ENCODE assay signal across 31 cellular contexts in the genomic region with DNA sequence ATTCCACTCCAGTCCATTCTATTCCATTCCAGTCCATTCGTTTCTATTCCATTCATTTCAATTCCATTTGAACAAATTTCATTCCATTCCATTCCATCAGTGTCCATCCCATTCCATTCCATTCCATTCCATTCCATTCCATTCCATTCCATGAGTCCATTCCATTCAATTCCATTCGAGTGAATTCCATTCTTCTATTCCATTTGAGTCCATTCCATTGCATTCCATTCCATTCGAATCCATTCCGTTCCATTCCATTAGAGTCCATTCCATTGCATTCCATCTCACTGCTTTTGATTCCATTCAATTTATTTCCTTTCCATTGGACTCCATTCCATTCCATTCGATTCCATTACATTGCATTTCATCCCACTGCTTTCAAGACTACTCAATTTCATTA.
"Had no signal": no experiment of that assay in that cellular context is flagged by ENCODE, and none has a peak within 500 bp of the region (broad histone marks: within the 10 kb centered on the region; RNA-seq: fewer than 3 reads in every experiment).

No MANE protein-coding gene starts in this region.

- H3K27me3 Mint-ChIP-seq: progenitor cell of endocrine pancreas; stimulated activated memory B cell treated with anti-CD40 and anti-IgM and Interleukin-4, amounts not matched to agents 10 μg/mL and 1 μg/mL and 100 μg/mL, for 72 hours; stimulated activated naive CD8-positive, alpha-beta T cell treated with anti-CD3 and anti-CD28 coated beads, Interleukin-15, amount 100 ng/mL, for 72 hours; type B pancreatic cell had no signal

- ATAC-seq: natural killer cell; psoas muscle; right cardiac atrium; sciatic nerve; stimulated activated memory B cell treated with anti-CD40 and anti-IgM and Interleukin-4, amounts not matched to agents 10 μg/mL and 1 μg/mL and 100 μg/mL, for 72 hours; stimulated activated naive CD8-positive, alpha-beta T cell treated with anti-CD3 and anti-CD28 coated beads, Interleukin-15, amount 100 ng/mL, for 72 hours; stimulated activated naive CD8-positive, alpha-beta T cell treated with anti-CD3 and anti-CD28 coated beads, Interleukin-15, Interleukin-2, amounts not matched to agents 100 U/mL and 50 U/mL, for 24 hours; upper lobe of right lung had no signal

- H3K4me3 ChIP-seq: neural progenitor cell, ovary, psoas muscle, skin epidermis, smooth muscle cell, spleen, suprapubic skin, testis, tibial artery, transverse colon, upper lobe of right lung, uterus had no signal

- H3K4me2 ChIP-seq: neural progenitor cell, smooth muscle cell had no signal

- H3K27ac ChIP-seq: neural progenitor cell, ovary, parathyroid adenoma, psoas muscle, skin epidermis, spleen, suprapubic skin, testis, tibial artery, transverse colon, upper lobe of right lung, uterus had no signal

- H3K27me3 ChIP-seq: neural progenitor cell, ovary, spleen, suprapubic skin, testis, tibial artery, transverse colon, upper lobe of right lung, uterus had no signal

- DNase-seq: natural killer cell; occipital lobe; ovary; posterior cingulate gyrus; psoas muscle; right cardiac atrium; spleen; stimulated activated CD4-positive, alpha-beta T cell treated with anti-CD3 and anti-CD28 coated beads, Interleukin-12 subunit alpha, Interleukin-12 subunit beta, amount 100 ng/mL, for 4 hours; stimulated activated CD4-positive, alpha-beta T cell treated with anti-CD3 and anti-CD28 coated beads, Interleukin-1b, Interleukin-23, amount 100 ng/mL, for 48 hours; stimulated activated CD4-positive, alpha-beta T cell treated with anti-CD3 and anti-CD28 coated beads, Interleukin-4, amount 100 ng/mL, for 1 hour; stimulated activated CD4-positive, alpha-beta T cell treated with anti-CD3 and anti-CD28 coated beads, Interleukin-4, amount 100 ng/mL, for 4 hours; stimulated activated CD8-positive, alpha-beta memory T cell treated with anti-CD3 and anti-CD28 coated beads, Interleukin-4, amount 100 ng/mL, for 48 hours; stimulated activated naive CD4-positive, alpha-beta T cell; stimulated activated naive CD8-positive, alpha-beta T cell treated with anti-CD3 and anti-CD28 coated beads, Interleukin-15, amount 100 ng/mL, for 72 hours; stimulated activated naive CD8-positive, alpha-beta T cell treated with anti-CD3 and anti-CD28 coated beads, Interleukin-15, Interleukin-2, amounts not matched to agents 100 U/mL and 50 U/mL, for 24 hours; substantia nigra; testis; tibial artery; transverse colon; upper lobe of right lung; uterus had no signal

- H3K79me2 ChIP-seq: parathyroid adenoma had no signal

- H3K36me3 ChIP-seq: neural progenitor cell, ovary, spleen, suprapubic skin, tibial artery, transverse colon, upper lobe of right lung, uterus had no signal

- H2AFZ ChIP-seq: neural progenitor cell, parathyroid adenoma had no signal

- H3K4me1 ChIP-seq: neural progenitor cell, parathyroid adenoma, psoas muscle, spleen, suprapubic skin, testis, tibial artery, transverse colon, upper lobe of right lung, uterus had no signal

- H3K9me3 Mint-ChIP-seq: stimulated activated naive CD8-positive, alpha-beta T cell treated with anti-CD3 and anti-CD28 coated beads, Interleukin-15, amount 100 ng/mL, for 72 hours had no signal

- H3K4me3 Mint-ChIP-seq: natural killer cell; nephron; neural progenitor cell; stimulated activated memory B cell treated with anti-CD40 and anti-IgM and Interleukin-4, amounts not matched to agents 10 μg/mL and 1 μg/mL and 100 μg/mL, for 72 hours; stimulated activated naive CD8-positive, alpha-beta T cell treated with anti-CD3 and anti-CD28 coated beads, Interleukin-15, amount 100 ng/mL, for 72 hours; type B pancreatic cell had no signal

- H3K36me3 Mint-ChIP-seq: natural killer cell; neural progenitor cell; stimulated activated memory B cell treated with anti-CD40 and anti-IgM and Interleukin-4, amounts not matched to agents 10 μg/mL and 1 μg/mL and 100 μg/mL, for 72 hours had no signal

- H3K9ac ChIP-seq: neural progenitor cell, parathyroid adenoma had no signal

- H3K4me1 Mint-ChIP-seq: natural killer cell; nephron; neural progenitor cell; stimulated activated memory B cell treated with anti-CD40 and anti-IgM and Interleukin-4, amounts not matched to agents 10 μg/mL and 1 μg/mL and 100 μg/mL, for 72 hours; stimulated activated naive CD8-positive, alpha-beta T cell treated with anti-CD3 and anti-CD28 coated beads, Interleukin-15, amount 100 ng/mL, for 72 hours had no signal

- H3K27ac Mint-ChIP-seq: natural killer cell; nephron; neural progenitor cell; progenitor cell of endocrine pancreas; stimulated activated memory B cell treated with anti-CD40 and anti-IgM and Interleukin-4, amounts not matched to agents 10 μg/mL and 1 μg/mL and 100 μg/mL, for 72 hours; stimulated activated naive CD8-positive, alpha-beta T cell treated with anti-CD3 and anti-CD28 coated beads, Interleukin-15, amount 100 ng/mL, for 72 hours; type B pancreatic cell had no signal
